In genomic region chrX:24093746-24094145, GRCh38 we compare ENCODE assay signal across 8 cellular contexts.
"Had no signal": no experiment of that assay in that cellular context is flagged by ENCODE, and none has a peak within 500 bp of the region (broad histone marks: within the 10 kb centered on the region; RNA-seq: fewer than 3 reads in every experiment).

No MANE protein-coding gene starts in this region.

- H2AFZ ChIP-seq: GM23338 had no signal

- H3K9me3 Mint-ChIP-seq: GM23338, H9, HFFc6 had no signal

- H3K4me3 Mint-ChIP-seq: GM23338, H9, HFFc6 had no signal

- H3K36me3 ChIP-seq: HAP-1 had no signal

- H3K27ac Mint-ChIP-seq: GM23338, H9, HFFc6 had no signal

- H3K4me2 ChIP-seq: GM23338 had no signal

- H3K9me3 ChIP-seq: HAP-1 had no signal

- ATAC-seq: GM23338, HCT116 had no signal

- DNase-seq: GOT3, H7, H9, HCEC 1CT, HFFc6 had no signal

- H3K4me3 ChIP-seq: GM23338, HAP-1 had no signal
